Comparison of ENCODE assay signal across 1 cellular context in genomic region chr17:44335515-44336356, GRCh38.
TF ChIP-seq lines count a peak whose summit lies in the region.

No MANE protein-coding gene starts in this region.

TF ChIP-seq in H1, 55 proteins besides CTCF, POLR2A, EP300 and RAD21:
- TF ChIP-seq POLR2AphosphoS5 (IDR thresholded peaks at IDR 0.05; ENCODE audit: low read depth, low read length) (no peak), SRF (IDR thresholded peaks at IDR 0.05; ENCODE audit: low read depth, low read length) (no peak), BRCA1 (IDR thresholded peaks at IDR 0.05; ENCODE audit: low read depth, low read length) (no peak), SP1 (IDR thresholded peaks at IDR 0.05; ENCODE audit: low read depth, low read length) (no peak), BCL11A (IDR thresholded peaks at IDR 0.05; ENCODE audit: low read depth in 2 of 2, low read length in 2 of 2) (no peak), RXRA (IDR thresholded peaks at IDR 0.05; ENCODE audit: insufficient read depth, low read depth, low read length) (no peak), FOSL1 (IDR thresholded peaks at IDR 0.05; ENCODE audit: insufficient read depth, low read depth, low read length) (no peak), MAFK (IDR thresholded peaks at IDR 0.05; ENCODE audit: low read depth, low read length) (no peak), ZNF274 (IDR thresholded peaks at IDR 0.05; ENCODE audit: borderline replicate concordance, extremely low read depth, low read length) (no peak), RBBP5 (IDR thresholded peaks at IDR 0.05; ENCODE audit: borderline replicate concordance, low read depth, low read length) (no peak)
- TF ChIP-seq, protein P1, sequence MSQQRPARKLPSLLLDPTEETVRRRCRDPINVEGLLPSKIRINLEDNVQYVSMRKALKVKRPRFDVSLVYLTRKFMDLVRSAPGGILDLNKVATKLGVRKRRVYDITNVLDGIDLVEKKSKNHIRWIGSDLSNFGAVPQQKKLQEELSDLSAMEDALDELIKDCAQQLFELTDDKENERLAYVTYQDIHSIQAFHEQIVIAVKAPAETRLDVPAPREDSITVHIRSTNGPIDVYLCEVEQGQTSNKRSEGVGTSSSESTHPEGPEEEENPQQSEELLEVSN (IDR thresholded peaks at IDR 0.05) = no peak
